21 cellular contexts compared by ENCODE assay signal in the genomic region with DNA sequence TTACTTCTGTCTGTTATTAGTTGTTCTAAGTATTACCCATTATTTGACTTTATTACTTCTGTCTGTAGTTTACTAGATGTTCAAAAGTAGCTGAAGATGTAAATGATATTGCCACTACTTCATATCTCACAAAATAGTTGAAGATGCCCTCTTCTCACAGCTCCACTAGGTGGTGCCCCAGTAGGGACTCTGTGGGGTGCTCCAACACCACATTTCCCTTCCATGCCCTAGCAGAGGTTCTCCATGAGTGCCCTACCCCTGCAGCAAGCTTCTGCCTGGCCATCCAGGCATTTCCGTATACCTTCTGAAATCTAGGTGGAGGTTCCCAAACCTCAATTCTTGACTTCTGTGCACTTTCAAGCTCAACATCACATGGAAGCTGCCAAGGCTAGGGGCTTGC.
DNase-seq lines count a peak whose midpoint lies in the region; ATAC-seq and TF ChIP-seq lines count a peak whose summit lies in the region.
"Had no signal": no experiment of that assay in that cellular context is flagged by ENCODE, and none has a peak within 500 bp of the region (broad histone marks: within the 10 kb centered on the region; RNA-seq: fewer than 3 reads in every experiment).

No MANE protein-coding gene starts in this region.

- no peak overlapping the region for H3K14ac ChIP-seq in H9 (ENCODE audit: insufficient read depth, low read length)

- ATAC-seq in SK-N-SH treated with all-trans-retinoic acid at 6 μM for 48 hours: no peak
- ATAC-seq in stimulated activated memory B cell treated with anti-CD40 and anti-IgM and Interleukin-4, amounts not matched to agents 10 μg/mL and 1 μg/mL and 100 μg/mL, for 72 hours: no peak
- no peak for ATAC-seq in left cardiac atrium
- ATAC-seq: A549, gastrocnemius medialis had no signal

- H3K9me3 Mint-ChIP-seq in H9: no peaks in the 10 kb centered on the region
- peaks cover 4% of the 10 kb centered on the region for H3K9me3 Mint-ChIP-seq in stimulated activated memory B cell treated with anti-CD40 and anti-IgM and Interleukin-4, amounts not matched to agents 10 μg/mL and 1 μg/mL and 100 μg/mL, for 72 hours
- no peaks in the 10 kb centered on the region for H3K9me3 Mint-ChIP-seq in activated T-helper 2 cell treated with anti-CD3 and anti-CD28 coated beads, Interferon-gamma antibody, Interleukin-2, Interleukin-4, amounts not matched to agents 10 μg/mL and 5 μg/mL and 100 μg/mL, durations not matched to agents 14 hours and 24 hours and 36 hours

- no peaks in the 10 kb centered on the region for H3K27me3 Mint-ChIP-seq in H9 (ENCODE audit: low read depth)
- no peaks in the 10 kb centered on the region for H3K27me3 Mint-ChIP-seq in stimulated activated memory B cell treated with anti-CD40 and anti-IgM and Interleukin-4, amounts not matched to agents 10 μg/mL and 1 μg/mL and 100 μg/mL, for 72 hours
- peaks cover 7% of the 10 kb centered on the region for H3K27me3 Mint-ChIP-seq in activated T-helper 2 cell treated with anti-CD3 and anti-CD28 coated beads, Interferon-gamma antibody, Interleukin-2, Interleukin-4, amounts not matched to agents 10 μg/mL and 5 μg/mL and 100 μg/mL, durations not matched to agents 14 hours and 24 hours and 36 hours (ENCODE audit: low read depth)

- no peaks in the 10 kb centered on the region for H3K23me2 ChIP-seq in H9 (ENCODE audit: insufficient read length, low read depth, low read length, poor library complexity, severe bottlenecking)

- no peak for TF ChIP-seq POLR2A in esophagus muscularis mucosa (IDR thresholded peaks at IDR 0.05; ENCODE audit: low read depth)

- no peak overlapping the region for H3K4me2 ChIP-seq in SK-N-SH
- no peak overlapping the region for H3K4me2 ChIP-seq in H9 (ENCODE audit: insufficient read depth, insufficient read length, low read length)
- H3K4me2 ChIP-seq: A549; BLaER1 treated with 17β-estradiol and CSF1 and Interleukin-3, amounts not matched to agents 10 nM and 100 nM had no signal

- POLR2A ChIA-PET in SK-N-SH (lab: Yijun Ruan, JAX): no interaction called here

- no peaks in the 10 kb centered on the region for H3K9me2 ChIP-seq in SK-N-SH

- no peak overlapping the region for H3K4me3 Mint-ChIP-seq in H9
- H3K4me3 Mint-ChIP-seq in stimulated activated memory B cell treated with anti-CD40 and anti-IgM and Interleukin-4, amounts not matched to agents 10 μg/mL and 1 μg/mL and 100 μg/mL, for 72 hours: no peak overlapping the region
- no peak overlapping the region for H3K4me3 Mint-ChIP-seq in activated T-helper 2 cell treated with anti-CD3 and anti-CD28 coated beads, Interferon-gamma antibody, Interleukin-2, Interleukin-4, amounts not matched to agents 10 μg/mL and 5 μg/mL and 100 μg/mL, durations not matched to agents 14 hours and 24 hours and 36 hours (ENCODE audit: low read depth)

- H3K9me3 ChIP-seq in SK-N-SH (no peaks in the 10 kb centered on the region), H9 (ENCODE audit: control insufficient read depth, low read depth, low read length) (no peaks in the 10 kb centered on the region), esophagus muscularis mucosa (no peaks in the 10 kb centered on the region)
- H3K9me3 ChIP-seq: A549, gastrocnemius medialis, Peyer's patch had no signal

- no peak overlapping the region for H3K56ac ChIP-seq in H9 (ENCODE audit: insufficient read length, low read depth, low read length)

- H4K8ac ChIP-seq in H9 (replicated peaks; ENCODE audit: insufficient read length, low read depth, low read length): no peak overlapping the region

- CTCF ChIA-PET in SK-N-SH (lab: Yijun Ruan, JAX): interaction anchor here (0.6 to 1.6 kb wide), 3 partner anchors 17 to 524 kb away, joined by 3 read pairs; no protein-coding TSS in a partner anchor

- in situ Hi-C loops in SK-MEL-5 (cut with HindIII; ENCODE audit: low pct_unique_long_range_greater_than_20kb, low sequenced_read_pairs): no loop called here

- no peak overlapping the region for H2AFZ ChIP-seq in SK-N-SH (ENCODE audit: low read depth)
- no peak overlapping the region for H2AFZ ChIP-seq in H9 (ENCODE audit: low read length)

- DNase-seq in SK-N-SH (no peak), H9 (peak; percentile 30), SK-MEL-5 (ENCODE audit: low read depth, low spot score) (peak; percentile 14), left cardiac atrium (no peak), esophagus muscularis mucosa (ENCODE audit: extremely low spot score) (no peak)
- DNase-seq in activated T-helper 2 cell treated with anti-CD3 and anti-CD28 coated beads, Interferon-gamma antibody, Interleukin-2, Interleukin-4, amounts not matched to agents 10 μg/mL and 5 μg/mL and 100 μg/mL, durations not matched to agents 14 hours and 24 hours and 36 hours (ENCODE audit: low spot score): no peak
- DNase-seq: activated naive CD4-positive, alpha-beta T cell treated with anti-CD3 and anti-CD28 coated beads, Interleukin-2, amount 50 U/mL, for 16 hours; activated T-cell treated with anti-CD3 and anti-CD28 coated beads, Interleukin-2, amount 50 U/mL, for 48 hours; aorta; gastrocnemius medialis; HCEC 1CT; NCI-H1436 treated with DMSO at 0.1 percent for 48 hours; NCI-H2171 treated with DMSO at 0.1 percent for 48 hours; NCI-H748 treated with DMSO at 0.1 percent for 48 hours; Peyer's patch; retina had no signal

- no peak overlapping the region for H3K27ac ChIP-seq in SK-N-SH (ENCODE audit: low read depth in 2 of 2, low read length in 1 of 2)
- no peak overlapping the region for H3K27ac ChIP-seq in H9 (ENCODE audit: insufficient read length, low read depth, low read length)
- H3K27ac ChIP-seq in esophagus muscularis mucosa (replicated peaks in 1 of 4): no peak overlapping the region
- H3K27ac ChIP-seq: A549; BLaER1 treated with 17β-estradiol and CSF1 and Interleukin-3, amounts not matched to agents 10 nM and 100 nM; gastrocnemius medialis; Peyer's patch; SK-N-MC had no signal

- H3K79me2 ChIP-seq in SK-N-SH (ENCODE audit: insufficient read depth) (no peaks in the 10 kb centered on the region), H9 (ENCODE audit: insufficient read depth, low read length) (no peaks in the 10 kb centered on the region)

- H3K9ac ChIP-seq in SK-N-SH (no peak overlapping the region), H9 (ENCODE audit: extremely low read depth, insufficient read length, low read length) (no peak overlapping the region)
- H3K9ac ChIP-seq: BLaER1 treated with 17β-estradiol and CSF1 and Interleukin-3, amounts not matched to agents 10 nM and 100 nM had no signal

- 0 out of 2 replicates have a peak, but pooled peaks have one; percentile 10 for TF ChIP-seq CTCF in SK-N-SH (IDR thresholded peaks at IDR 0.05)
- TF ChIP-seq CTCF in H9 (conservative IDR thresholded peaks at IDR 0.05): peak; percentile 54; the same call in 2 of the 3 replicates
- TF ChIP-seq CTCF in esophagus muscularis mucosa (IDR thresholded peaks at IDR 0.05): no peak

- no peak overlapping the region for H3K23ac ChIP-seq in H9 (ENCODE audit: insufficient read length, low read depth, low read length)

- H3K79me1 ChIP-seq in H9 (ENCODE audit: insufficient read depth, low read depth, low read length, poor library complexity, severe bottlenecking): no peaks in the 10 kb centered on the region

- no peak for TF ChIP-seq RAD21 in SK-N-SH (IDR thresholded peaks at IDR 0.05; ENCODE audit: low read length)

- WGBS in SK-N-SH (ENCODE audit: low lambda C conversion rate): 83% methylated on average over 1 of the region's 1 CpG
- WGBS in H9 (ENCODE audit: extremely low coverage, insufficient read length, low lambda C conversion rate): no CpG with 5 or more reads among the region's 1 CpG
- WGBS in esophagus muscularis mucosa: 88% methylated on average over 1 of the region's 1 CpG

- H3K18ac ChIP-seq in H9 (ENCODE audit: insufficient read length, low read depth, low read length): no peak overlapping the region

- H3K27me3 ChIP-seq in SK-N-SH (ENCODE audit: insufficient read depth) (no peaks in the 10 kb centered on the region), H9 (ENCODE audit: insufficient read depth, low read length) (no peaks in the 10 kb centered on the region), esophagus muscularis mucosa (no peaks in the 10 kb centered on the region)
- H3K27me3 ChIP-seq: BLaER1 treated with 17β-estradiol and CSF1 and Interleukin-3, amounts not matched to agents 10 nM and 100 nM; gastrocnemius medialis; Peyer's patch had no signal

- H3K4me3 ChIP-seq in SK-N-SH (ENCODE audit: low read depth in 2 of 2, low read length in 1 of 2): no peak overlapping the region
- H3K4me3 ChIP-seq in esophagus muscularis mucosa: no peak overlapping the region
- H3K4me3 ChIP-seq: A549; BLaER1 treated with 17β-estradiol and CSF1 and Interleukin-3, amounts not matched to agents 10 nM and 100 nM; gastrocnemius medialis; Peyer's patch; SK-N-MC had no signal

- H4K91ac ChIP-seq in H9 (ENCODE audit: insufficient read length, low read depth, low read length): no peak overlapping the region

- H3K27ac Mint-ChIP-seq in H9: no peak overlapping the region; a peak in 1 of 7 replicates
- H3K27ac Mint-ChIP-seq in stimulated activated memory B cell treated with anti-CD40 and anti-IgM and Interleukin-4, amounts not matched to agents 10 μg/mL and 1 μg/mL and 100 μg/mL, for 72 hours: peak overlapping the region; percentile 85
- no peak overlapping the region for H3K27ac Mint-ChIP-seq in activated T-helper 2 cell treated with anti-CD3 and anti-CD28 coated beads, Interferon-gamma antibody, Interleukin-2, Interleukin-4, amounts not matched to agents 10 μg/mL and 5 μg/mL and 100 μg/mL, durations not matched to agents 14 hours and 24 hours and 36 hours

- no peak overlapping the region for H2BK12ac ChIP-seq in H9 (ENCODE audit: insufficient read length, low read depth, low read length)

- no peak overlapping the region for H2BK120ac ChIP-seq in H9 (ENCODE audit: low read depth, low read length, poor library complexity, severe bottlenecking)

- no peak overlapping the region for H3T11ph ChIP-seq in H9 (ENCODE audit: low read length)

- no peak overlapping the region for H3K4ac ChIP-seq in H9 (ENCODE audit: low read depth, low read length)

- H3K36me3 ChIP-seq in SK-N-SH (replicated peaks in 1 of 2; ENCODE audit: control insufficient read depth in 1 of 2, insufficient read depth in 2 of 2, low read length in 1 of 2): no peaks in the 10 kb centered on the region
- no peaks in the 10 kb centered on the region for H3K36me3 ChIP-seq in esophagus muscularis mucosa
- H3K36me3 ChIP-seq: BLaER1 treated with 17β-estradiol and CSF1 and Interleukin-3, amounts not matched to agents 10 nM and 100 nM; gastrocnemius medialis; Peyer's patch had no signal

- H2AK5ac ChIP-seq in H9 (ENCODE audit: insufficient read length, low read length): no peak overlapping the region

- H2BK20ac ChIP-seq in H9 (ENCODE audit: low read depth, low read length, poor library complexity, severe bottlenecking): no peak overlapping the region

- TF ChIP-seq EP300 in SK-N-SH (IDR thresholded peaks at IDR 0.05; ENCODE audit: borderline replicate concordance in 1 of 2, low read depth in 1 of 2, low read length in 1 of 2): no peak
- TF ChIP-seq EP300 in esophagus muscularis mucosa (IDR thresholded peaks at IDR 0.05): no peak

- H3K4me1 Mint-ChIP-seq in H9: peaks cover 15 to 20% of the 10 kb centered on the region in 2 experiments
- peaks cover 22% of the 10 kb centered on the region for H3K4me1 Mint-ChIP-seq in stimulated activated memory B cell treated with anti-CD40 and anti-IgM and Interleukin-4, amounts not matched to agents 10 μg/mL and 1 μg/mL and 100 μg/mL, for 72 hours
- H3K4me1 Mint-ChIP-seq in activated T-helper 2 cell treated with anti-CD3 and anti-CD28 coated beads, Interferon-gamma antibody, Interleukin-2, Interleukin-4, amounts not matched to agents 10 μg/mL and 5 μg/mL and 100 μg/mL, durations not matched to agents 14 hours and 24 hours and 36 hours (ENCODE audit: low read depth): no peaks in the 10 kb centered on the region

- no peaks in the 10 kb centered on the region; a peak in 1 of 4 replicates for H3K4me1 ChIP-seq in SK-N-SH (ENCODE audit: control insufficient read depth in 1 of 2, insufficient read depth in 2 of 2, low read depth in 1 of 2, low read length in 1 of 2)
- H3K4me1 ChIP-seq in H9 (ENCODE audit: insufficient read depth, low read length): peaks cover 2% of the 10 kb centered on the region; the same call in 1 of the 2 replicates
- no peaks in the 10 kb centered on the region for H3K4me1 ChIP-seq in esophagus muscularis mucosa
- H3K4me1 ChIP-seq: A549, gastrocnemius medialis, Peyer's patch had no signal

- no peak overlapping the region for H2BK5ac ChIP-seq in H9 (ENCODE audit: insufficient read length, low read length)

- H2BK15ac ChIP-seq in H9 (ENCODE audit: low read depth, low read length): no peak overlapping the region

- intact Hi-C loops in left cardiac atrium (cut with DNase I) (no loop called here), esophagus muscularis mucosa (cut with DNase I) (no loop called here)
- intact Hi-C loops in activated T-helper 2 cell treated with anti-CD3 and anti-CD28 coated beads, Interferon-gamma antibody, Interleukin-2, Interleukin-4, amounts not matched to agents 10 μg/mL and 5 μg/mL and 100 μg/mL, durations not matched to agents 14 hours and 24 hours and 36 hours (cut with micrococcal nuclease): no loop called here

- H3F3A ChIP-seq in SK-N-SH (replicated peaks; ENCODE audit: insufficient read depth): no peaks in the 10 kb centered on the region

- H4K5ac ChIP-seq in H9 (ENCODE audit: insufficient read length, low read depth, low read length): no peak overlapping the region

- no peaks in the 10 kb centered on the region; a peak in 1 of 7 replicates for H3K36me3 Mint-ChIP-seq in H9 (ENCODE audit: insufficient read depth in 1 of 3, low read depth in 3 of 3)
- H3K36me3 Mint-ChIP-seq in stimulated activated memory B cell treated with anti-CD40 and anti-IgM and Interleukin-4, amounts not matched to agents 10 μg/mL and 1 μg/mL and 100 μg/mL, for 72 hours: peaks cover 10% of the 10 kb centered on the region
- H3K36me3 Mint-ChIP-seq in activated T-helper 2 cell treated with anti-CD3 and anti-CD28 coated beads, Interferon-gamma antibody, Interleukin-2, Interleukin-4, amounts not matched to agents 10 μg/mL and 5 μg/mL and 100 μg/mL, durations not matched to agents 14 hours and 24 hours and 36 hours (ENCODE audit: low read depth): no peaks in the 10 kb centered on the region

- H4K20me1 ChIP-seq in SK-N-SH (ENCODE audit: insufficient read depth) (no peaks in the 10 kb centered on the region), H9 (ENCODE audit: control insufficient read depth, insufficient read depth, insufficient read length) (no peaks in the 10 kb centered on the region)
- H4K20me1 ChIP-seq: BLaER1 treated with 17β-estradiol and CSF1 and Interleukin-3, amounts not matched to agents 10 nM and 100 nM had no signal

Comparison
In these comparisons a context has a peak if more than half of its experiments do, and no peak if none do; other contexts are left out.
1. DNase-seq: peak in H9 (single experiment) and SK-MEL-5 (single experiment); none in SK-N-SH (single experiment), left cardiac atrium (single experiment), esophagus muscularis mucosa (single experiment) and activated T-helper 2 cell treated with anti-CD3 and anti-CD28 coated beads, Interferon-gamma antibody, Interleukin-2, Interleukin-4, amounts not matched to agents 10 μg/mL and 5 μg/mL and 100 μg/mL, durations not matched to agents 14 hours and 24 hours and 36 hours (single experiment).
2. CTCF ChIP-seq: peak in SK-N-SH (single experiment) and H9 (single experiment); none in esophagus muscularis mucosa (0 of 3).